12 cellular contexts compared by ENCODE assay signal in the genomic region with DNA sequence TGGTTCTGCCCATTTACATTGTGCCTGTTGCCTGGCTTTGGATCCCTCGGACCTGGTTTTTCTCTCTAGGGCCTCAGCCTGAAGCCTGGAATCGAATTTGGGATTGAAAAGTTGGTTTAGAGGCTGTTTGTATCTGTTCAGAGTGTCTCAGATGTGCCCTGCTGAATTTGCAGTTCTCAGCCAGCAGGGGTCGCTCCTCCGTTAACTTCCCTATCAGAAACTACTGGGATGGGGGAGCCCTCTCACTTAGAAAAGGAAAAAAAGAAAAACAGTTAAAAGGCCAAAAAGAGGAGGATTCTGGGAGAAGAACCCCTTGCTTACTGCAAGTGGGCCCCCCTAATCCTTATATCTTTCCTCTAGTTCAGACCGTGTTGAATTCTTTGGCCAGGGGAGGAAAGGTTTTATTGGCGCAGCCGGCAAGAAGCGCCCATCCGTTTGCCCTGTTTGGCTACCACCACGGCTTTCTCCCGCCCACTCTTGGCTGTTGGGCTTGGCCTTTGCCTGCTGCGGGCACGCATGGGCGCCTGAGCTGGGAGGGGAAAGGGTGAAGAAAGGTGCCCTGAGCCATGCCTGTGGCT.
A peak's percentile ranks its signal among the peaks of the same experiment; 100 is the strongest.
DNase-seq lines count a peak whose midpoint lies in the region; ATAC-seq and TF ChIP-seq lines count a peak whose summit lies in the region.
"Had no signal": no experiment of that assay in that cellular context is flagged by ENCODE, and none has a peak within 500 bp of the region (broad histone marks: within the 10 kb centered on the region; RNA-seq: fewer than 3 reads in every experiment).

No MANE protein-coding gene starts in this region.

- no peak overlapping the region for H3K4me3 Mint-ChIP-seq in T-helper 2 cell treated with Interferon-gamma antibody and Interleukin-4, amounts not matched to agents 5 μg/mL and 100 μg/mL, for 36 hours
- H3K4me3 Mint-ChIP-seq: activated CD8-positive, alpha-beta memory T cell treated with anti-CD3 and anti-CD28 coated beads, Interleukin-2, amount 10 ng/mL, durations not matched to agents 7 days and 5 days; CD8-positive, alpha-beta T cell had no signal

- H3K27ac ChIP-seq in RWPE1 (no peak overlapping the region), coronary artery (no peak overlapping the region)
- H3K27ac ChIP-seq: SK-N-MC, tibial artery had no signal

- no peak overlapping the region for H3K4me3 ChIP-seq in fibroblast of pulmonary artery (replicated peaks; ENCODE audit: low read depth, low read length)
- no peak overlapping the region for H3K4me3 ChIP-seq in coronary artery
- H3K4me3 ChIP-seq: SK-N-MC, tibial artery had no signal

- TF ChIP-seq CTCF in RWPE1 (conservative IDR thresholded peaks at IDR 0.05; ENCODE audit: low read depth) = peak; percentile 20; the same call in 1 of the 2 replicates
- TF ChIP-seq CTCF in fibroblast of pulmonary artery (IDR thresholded peaks at IDR 0.05; ENCODE audit: low read length, missing control alignments) = peak; percentile 54
- no peak for TF ChIP-seq CTCF in coronary artery (IDR thresholded peaks at IDR 0.05)

- peaks cover 10% of the 10 kb centered on the region for H3K9me3 Mint-ChIP-seq in T-helper 2 cell treated with Interferon-gamma antibody and Interleukin-4, amounts not matched to agents 5 μg/mL and 100 μg/mL, for 36 hours
- H3K9me3 Mint-ChIP-seq: CD8-positive, alpha-beta T cell had no signal

- CTCF ChIA-PET in RWPE1 (lab: Yijun Ruan, JAX) = no interaction called here

- no peak for ATAC-seq in GM19463 (IDR thresholded peaks at IDR 0.05; ENCODE audit: unreplicated experiment)
- ATAC-seq: activated CD8-positive, alpha-beta memory T cell treated with anti-CD3 and anti-CD28 coated beads, Interleukin-2, amount 10 ng/mL, durations not matched to agents 7 days and 5 days; CD8-positive, alpha-beta T cell had no signal

- H3K27ac Mint-ChIP-seq in T-helper 2 cell treated with Interferon-gamma antibody and Interleukin-4, amounts not matched to agents 5 μg/mL and 100 μg/mL, for 36 hours = no peak overlapping the region
- H3K27ac Mint-ChIP-seq: activated CD8-positive, alpha-beta memory T cell treated with anti-CD3 and anti-CD28 coated beads, Interleukin-2, amount 10 ng/mL, durations not matched to agents 7 days and 5 days; CD8-positive, alpha-beta T cell had no signal

- peaks cover 4% of the 10 kb centered on the region for H3K4me1 Mint-ChIP-seq in T-helper 2 cell treated with Interferon-gamma antibody and Interleukin-4, amounts not matched to agents 5 μg/mL and 100 μg/mL, for 36 hours (ENCODE audit: low read depth)
- H3K4me1 Mint-ChIP-seq: activated CD8-positive, alpha-beta memory T cell treated with anti-CD3 and anti-CD28 coated beads, Interleukin-2, amount 10 ng/mL, durations not matched to agents 7 days and 5 days had no signal

- H3K27me3 Mint-ChIP-seq in T-helper 2 cell treated with Interferon-gamma antibody and Interleukin-4, amounts not matched to agents 5 μg/mL and 100 μg/mL, for 36 hours (ENCODE audit: low read depth) = peaks cover 33% of the 10 kb centered on the region

- POLR2A ChIA-PET in RWPE1 (lab: Yijun Ruan, JAX; ENCODE audit: low non-redundant PET) = no interaction called here

- DNase-seq in stimulated activated CD4-positive, alpha-beta T cell treated with anti-CD3 and anti-CD28 coated beads, Interleukin-15, amount 100 ng/mL, for 24 hours = peak; percentile 30
- DNase-seq in stimulated activated CD4-positive, alpha-beta T cell treated with anti-CD3 and anti-CD28 coated beads, Interleukin-4, amount 100 ng/mL, for 4 hours = no peak
- DNase-seq in RWPE1 (ENCODE audit: low spot score) (no peak), fibroblast of pulmonary artery (ENCODE audit: low read depth) (peak; percentile 31), coronary artery (ENCODE audit: low spot score) (no peak), epidermal melanocyte (ENCODE audit: insufficient read length, low spot score) (no peak)
- DNase-seq in T-helper 2 cell treated with Interferon-gamma antibody and Interleukin-4, amounts not matched to agents 5 μg/mL and 100 μg/mL, for 36 hours (ENCODE audit: low spot score) = no peak
- DNase-seq: activated CD8-positive, alpha-beta memory T cell treated with anti-CD3 and anti-CD28 coated beads, Interleukin-2, amount 10 ng/mL, durations not matched to agents 7 days and 5 days; CD8-positive, alpha-beta T cell; tibial artery had no signal

- no peaks in the 10 kb centered on the region for H3K36me3 Mint-ChIP-seq in T-helper 2 cell treated with Interferon-gamma antibody and Interleukin-4, amounts not matched to agents 5 μg/mL and 100 μg/mL, for 36 hours (ENCODE audit: low read depth)
- H3K36me3 Mint-ChIP-seq: activated CD8-positive, alpha-beta memory T cell treated with anti-CD3 and anti-CD28 coated beads, Interleukin-2, amount 10 ng/mL, durations not matched to agents 7 days and 5 days; CD8-positive, alpha-beta T cell had no signal

Comparison
In these comparisons a context has a peak if more than half of its experiments do, and no peak if none do; other contexts are left out.
1. DNase-seq: peak in stimulated activated CD4-positive, alpha-beta T cell treated with anti-CD3 and anti-CD28 coated beads, Interleukin-15, amount 100 ng/mL, for 24 hours (single experiment) and fibroblast of pulmonary artery (single experiment); none in stimulated activated CD4-positive, alpha-beta T cell treated with anti-CD3 and anti-CD28 coated beads, Interleukin-4, amount 100 ng/mL, for 4 hours (0 of 2), RWPE1 (single experiment), coronary artery (single experiment), T-helper 2 cell treated with Interferon-gamma antibody and Interleukin-4, amounts not matched to agents 5 μg/mL and 100 μg/mL, for 36 hours (single experiment) and epidermal melanocyte (single experiment).